ENCODE assay signal across 1 cellular context in the genomic region with DNA sequence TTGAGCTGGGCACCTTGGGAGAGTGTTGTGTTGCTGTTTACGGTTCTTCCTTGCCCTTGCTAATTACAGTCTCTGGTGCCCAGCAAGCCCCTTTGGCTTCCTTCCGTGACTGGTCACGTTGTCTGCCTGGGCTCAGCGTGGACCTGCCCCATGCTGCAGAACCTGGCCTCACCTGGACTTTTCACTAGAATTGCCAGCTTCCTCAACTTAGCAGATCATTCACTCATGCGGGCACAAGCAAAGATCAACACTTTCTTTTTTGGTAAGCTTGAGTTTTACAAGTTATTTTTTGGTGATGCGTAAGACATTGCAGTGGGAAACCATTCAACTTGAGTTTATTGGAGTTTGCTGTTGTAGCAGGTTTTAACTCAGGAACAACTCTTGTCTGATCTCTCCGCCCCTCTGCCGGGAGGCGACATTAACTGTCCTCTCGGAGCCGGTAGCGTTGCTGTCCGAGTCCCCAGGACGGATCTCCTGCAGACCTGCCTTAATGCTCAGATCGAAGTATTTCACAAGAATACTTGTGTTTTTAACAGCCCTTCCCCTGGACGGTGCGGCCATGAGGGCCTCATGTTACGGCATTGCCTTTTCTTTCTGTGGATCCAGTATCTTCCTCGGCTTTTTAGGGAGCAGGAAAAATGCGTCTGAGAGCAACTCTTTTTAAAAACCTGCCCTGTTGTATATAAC.
TF ChIP-seq lines count a peak whose summit lies in the region.

No MANE protein-coding gene starts in this region.

TF ChIP-seq in IMR-90, 13 proteins besides CTCF, POLR2A, EP300 and RAD21 (continued from another document):
- TF ChIP-seq RCOR1 (IDR thresholded peaks at IDR 0.05; ENCODE audit: insufficient replicate concordance, low read length) (no peak), CHD1 (IDR thresholded peaks at IDR 0.05; ENCODE audit: low read depth, low read length) (no peak), SMC3 (IDR thresholded peaks at IDR 0.05; ENCODE audit: low read depth, low read length) (no peak), RFX5 (IDR thresholded peaks at IDR 0.05; ENCODE audit: low read depth, low read length) (no peak)
- TF ChIP-seq, protein P1, sequence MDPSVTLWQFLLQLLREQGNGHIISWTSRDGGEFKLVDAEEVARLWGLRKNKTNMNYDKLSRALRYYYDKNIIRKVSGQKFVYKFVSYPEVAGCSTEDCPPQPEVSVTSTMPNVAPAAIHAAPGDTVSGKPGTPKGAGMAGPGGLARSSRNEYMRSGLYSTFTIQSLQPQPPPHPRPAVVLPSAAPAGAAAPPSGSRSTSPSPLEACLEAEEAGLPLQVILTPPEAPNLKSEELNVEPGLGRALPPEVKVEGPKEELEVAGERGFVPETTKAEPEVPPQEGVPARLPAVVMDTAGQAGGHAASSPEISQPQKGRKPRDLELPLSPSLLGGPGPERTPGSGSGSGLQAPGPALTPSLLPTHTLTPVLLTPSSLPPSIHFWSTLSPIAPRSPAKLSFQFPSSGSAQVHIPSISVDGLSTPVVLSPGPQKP (IDR thresholded peaks at IDR 0.05; ENCODE audit: borderline replicate concordance, low read depth, low read length): no peak
